In the genomic region with DNA sequence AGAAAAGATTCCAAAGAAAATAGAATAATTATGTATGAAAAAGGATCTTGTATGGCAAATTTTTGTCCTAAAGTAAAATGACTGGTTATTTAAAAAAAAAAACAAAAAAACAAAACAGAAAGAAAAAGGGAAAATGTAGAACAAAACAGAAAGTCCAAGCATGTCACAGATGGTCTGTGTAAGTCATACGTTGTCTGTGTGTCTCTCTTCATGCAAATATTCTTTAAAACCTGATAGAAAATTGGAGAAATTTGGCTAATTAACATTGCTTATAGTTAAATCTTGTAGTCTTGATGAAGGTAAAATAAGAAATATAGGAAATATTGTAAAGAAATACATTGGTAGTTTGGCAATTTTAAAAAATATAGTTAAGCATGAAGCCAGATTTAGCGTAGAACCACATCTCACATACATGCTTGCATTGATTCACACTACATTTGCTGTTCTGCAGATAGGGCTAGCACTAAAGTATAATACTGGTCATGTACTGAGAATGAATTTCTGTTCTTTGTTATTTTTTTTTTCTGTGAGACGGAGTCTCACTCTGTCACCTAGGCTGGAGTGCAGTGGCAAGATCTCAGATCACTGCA, we compare ENCODE assay signal across 17 cellular contexts. TPM values are rescaled to one million over a fixed set of nuclear protein-coding genes. Genes with fewer than 3 reads are reported as not detected.
DNase-seq lines count a peak whose midpoint lies in the region; ATAC-seq and TF ChIP-seq lines count a peak whose summit lies in the region.
"Had no signal": no experiment of that assay in that cellular context is flagged by ENCODE, and none has a peak within 500 bp of the region (broad histone marks: within the 10 kb centered on the region; RNA-seq: fewer than 3 reads in every experiment).

No MANE protein-coding gene starts in this region.

- CTCF ChIA-PET in SK-N-SH (lab: Yijun Ruan, JAX), result no interaction called here

- no peak overlapping the region for H2BK12ac ChIP-seq in neuronal stem cell (ENCODE audit: low read length)

- H3K9me2 ChIP-seq in SK-N-SH, result no peaks in the 10 kb centered on the region

- no peaks in the 10 kb centered on the region for H3K27me3 ChIP-seq in SK-N-SH (ENCODE audit: insufficient read depth)
- H3K27me3 ChIP-seq in NT2/D1 (ENCODE audit: insufficient read depth, insufficient read length), result no peaks in the 10 kb centered on the region
- H3K27me3 ChIP-seq in neuronal stem cell (ENCODE audit: control insufficient read depth in 3 of 3, insufficient read depth in 3 of 3, low read depth in 1 of 3, low read length in 3 of 3), result peaks cover 0 to 2% (median 0%) of the 10 kb centered on the region in 3 experiments
- H3K27me3 ChIP-seq in ascending aorta, result no peaks in the 10 kb centered on the region
- H3K27me3 ChIP-seq: ovary had no signal

- H3K36me3 Mint-ChIP-seq in osteocyte (ENCODE audit: unreplicated experiment), result peaks cover 5% of the 10 kb centered on the region

- H3K9ac ChIP-seq in SK-N-SH (no peak overlapping the region), NT2/D1 (ENCODE audit: insufficient read length, low read depth) (no peak overlapping the region), neuronal stem cell (ENCODE audit: low read depth, low read length, poor library complexity) (no peak overlapping the region)

- H3K9me3 Mint-ChIP-seq in osteocyte (ENCODE audit: unreplicated experiment), result peaks cover 15% of the 10 kb centered on the region

- no peak for DNase-seq in SK-N-SH
- peak; percentile 2 for DNase-seq in NT2/D1 (ENCODE audit: low read depth, low spot score)
- DNase-seq in dermis blood vessel endothelial cell, result peak; percentile 9
- peak; percentile 36 for DNase-seq in neuronal stem cell (ENCODE audit: low spot score)
- DNase-seq in glomerular visceral epithelial cell (ENCODE audit: extremely low spot score), result no peak
- DNase-seq in osteocyte (ENCODE audit: extremely low spot score, unreplicated experiment), result no peak
- DNase-seq in ascending aorta (ENCODE audit: low spot score in 2 of 2), result no peak
- DNase-seq: activated CD4-positive, CD25-positive, alpha-beta regulatory T cell; activated naive CD8-positive, alpha-beta T cell treated with anti-CD3 and anti-CD28 coated beads, Interleukin-2, amount 50 U/mL, for 24 hours; CD8-positive, alpha-beta memory T cell; central memory CD4-positive, alpha-beta T cell; NCI-H1092 treated with DMSO at 0.1 percent for 48 hours; NCI-H226; ovary; substantia nigra had no signal

- H3K27ac ChIP-seq in SK-N-SH (ENCODE audit: low read depth in 2 of 2, low read length in 1 of 2) (no peak overlapping the region), neuronal stem cell (replicated peaks; ENCODE audit: low read length) (no peak overlapping the region), ascending aorta (no peak overlapping the region)
- H3K27ac ChIP-seq: ovary had no signal

- TF ChIP-seq CTCF in SK-N-SH (IDR thresholded peaks at IDR 0.05), result no peak
- TF ChIP-seq CTCF in osteocyte (IDR thresholded peaks at IDR 0.05), result no peak
- TF ChIP-seq CTCF in ascending aorta (IDR thresholded peaks at IDR 0.05), result no peak

- H3K23ac ChIP-seq in neuronal stem cell (ENCODE audit: low read depth, low read length, poor library complexity), result no peak overlapping the region

- H3K27ac Mint-ChIP-seq in osteocyte (ENCODE audit: unreplicated experiment), result no peak overlapping the region
- H3K27ac Mint-ChIP-seq: activated naive CD8-positive, alpha-beta T cell treated with anti-CD3 and anti-CD28 coated beads, Interleukin-2, amount 50 U/mL, for 24 hours; CD8-positive, alpha-beta memory T cell had no signal

- no peak overlapping the region for H3K4me3 ChIP-seq in SK-N-SH (ENCODE audit: low read depth in 2 of 2, low read length in 1 of 2)
- no peak overlapping the region for H3K4me3 ChIP-seq in NT2/D1 (ENCODE audit: insufficient read length, low read depth)
- H3K4me3 ChIP-seq in neuronal stem cell (ENCODE audit: low read length in 2 of 2), result no peak overlapping the region
- H3K4me3 ChIP-seq in ascending aorta, result no peak overlapping the region
- H3K4me3 ChIP-seq: ovary had no signal

- H2AK5ac ChIP-seq in neuronal stem cell (ENCODE audit: low read depth, low read length), result no peak overlapping the region

- peaks cover 17% of the 10 kb centered on the region for H3K27me3 Mint-ChIP-seq in osteocyte (ENCODE audit: unreplicated experiment)

- peaks cover 14% of the 10 kb centered on the region for H3K9me3 ChIP-seq in SK-N-SH
- peaks cover 23% of the 10 kb centered on the region; the same call in 1 of the 2 replicates for H3K9me3 ChIP-seq in NT2/D1 (ENCODE audit: insufficient read depth, low read length)
- H3K9me3 ChIP-seq in neuronal stem cell (replicated peaks in 1 of 2; ENCODE audit: control insufficient read depth in 2 of 2, insufficient read depth in 1 of 2, low read depth in 1 of 2, low read length in 2 of 2), result peaks cover 13 to 21% of the 10 kb centered on the region in 2 donors
- H3K9me3 ChIP-seq in ascending aorta, result peaks cover 0 to 4% of the 10 kb centered on the region in 2 donors

- H3F3A ChIP-seq in SK-N-SH (replicated peaks; ENCODE audit: insufficient read depth), result no peaks in the 10 kb centered on the region

- H3K18ac ChIP-seq in neuronal stem cell (ENCODE audit: low read length), result no peak overlapping the region

- H2BK5ac ChIP-seq in neuronal stem cell (ENCODE audit: low read length), result no peak overlapping the region

- no peak overlapping the region for H4K8ac ChIP-seq in neuronal stem cell (ENCODE audit: low read depth, low read length)

- no peak overlapping the region for H2BK120ac ChIP-seq in neuronal stem cell (ENCODE audit: low read depth, low read length)

- no peak overlapping the region for H3K4me3 Mint-ChIP-seq in osteocyte (ENCODE audit: unreplicated experiment)
- H3K4me3 Mint-ChIP-seq: activated naive CD8-positive, alpha-beta T cell treated with anti-CD3 and anti-CD28 coated beads, Interleukin-2, amount 50 U/mL, for 24 hours; CD8-positive, alpha-beta memory T cell had no signal

- H3K4me2 ChIP-seq in SK-N-SH, result no peak overlapping the region
- no peak overlapping the region for H3K4me2 ChIP-seq in neuronal stem cell (ENCODE audit: insufficient read depth, low read length, poor library complexity, severe bottlenecking)

- no peak for ATAC-seq in SK-N-SH treated with all-trans-retinoic acid at 6 μM for 48 hours
- ATAC-seq: activated naive CD8-positive, alpha-beta T cell treated with anti-CD3 and anti-CD28 coated beads, Interleukin-2, amount 50 U/mL, for 24 hours; left lobe of liver had no signal

- no peaks in the 10 kb centered on the region for H3K79me2 ChIP-seq in SK-N-SH (ENCODE audit: insufficient read depth)

- no peak overlapping the region for H2AFZ ChIP-seq in SK-N-SH (ENCODE audit: low read depth)
- no peak overlapping the region for H2AFZ ChIP-seq in neuronal stem cell (ENCODE audit: low read length)

- no peaks in the 10 kb centered on the region for H4K20me1 ChIP-seq in SK-N-SH (ENCODE audit: insufficient read depth)

- H3K4me1 Mint-ChIP-seq in osteocyte (ENCODE audit: unreplicated experiment), result no peaks in the 10 kb centered on the region
- H3K4me1 Mint-ChIP-seq: activated naive CD8-positive, alpha-beta T cell treated with anti-CD3 and anti-CD28 coated beads, Interleukin-2, amount 50 U/mL, for 24 hours; CD8-positive, alpha-beta memory T cell had no signal

- H3K36me3 ChIP-seq in SK-N-SH (replicated peaks in 1 of 2; ENCODE audit: control insufficient read depth in 1 of 2, insufficient read depth in 2 of 2, low read length in 1 of 2) (no peaks in the 10 kb centered on the region), NT2/D1 (ENCODE audit: insufficient read depth, insufficient read length, low read length) (no peaks in the 10 kb centered on the region), neuronal stem cell (replicated peaks in 1 of 2; ENCODE audit: control insufficient read depth in 2 of 2, insufficient read depth in 2 of 2, low read length in 2 of 2) (no peaks in the 10 kb centered on the region), ascending aorta (no peaks in the 10 kb centered on the region)
- H3K36me3 ChIP-seq: ovary had no signal

- H3K79me1 ChIP-seq in neuronal stem cell (ENCODE audit: low read depth, low read length), result no peaks in the 10 kb centered on the region

- TF ChIP-seq RAD21 in SK-N-SH (IDR thresholded peaks at IDR 0.05; ENCODE audit: low read length), result no peak

- WGBS in SK-N-SH (ENCODE audit: low lambda C conversion rate), result 59% methylated on average over 3 of the region's 3 CpGs
- WGBS in neuronal stem cell (ENCODE audit: extremely low coverage in 2 of 2, insufficient read length in 2 of 2, insufficient replicate concordance in 1 of 2), 2 donors, result no CpG with 5 or more reads among the region's 3 CpGs

- H3K14ac ChIP-seq in neuronal stem cell (ENCODE audit: low read length), result no peak overlapping the region

- no peak overlapping the region for H2BK15ac ChIP-seq in neuronal stem cell (ENCODE audit: low read length)

- H4K91ac ChIP-seq in neuronal stem cell (ENCODE audit: low read depth, low read length, poor library complexity), result no peak overlapping the region

- H3K4me1 ChIP-seq in SK-N-SH (ENCODE audit: control insufficient read depth in 1 of 2, insufficient read depth in 2 of 2, low read depth in 1 of 2, low read length in 1 of 2) (no peaks in the 10 kb centered on the region), NT2/D1 (ENCODE audit: insufficient read depth, insufficient read length) (no peaks in the 10 kb centered on the region), neuronal stem cell (ENCODE audit: control insufficient read depth in 2 of 2, insufficient read depth in 1 of 2, low read depth in 1 of 2, low read length in 2 of 2) (no peaks in the 10 kb centered on the region), ascending aorta (no peaks in the 10 kb centered on the region)

- intact Hi-C loops in ascending aorta (cut with DNase I), result no loop called here

- TF ChIP-seq EP300 in SK-N-SH (IDR thresholded peaks at IDR 0.05; ENCODE audit: borderline replicate concordance in 1 of 2, low read depth in 1 of 2, low read length in 1 of 2), result no peak

- POLR2A ChIA-PET in SK-N-SH (lab: Yijun Ruan, JAX), result no interaction called here

- H3K4ac ChIP-seq in neuronal stem cell (ENCODE audit: low read length), result no peak overlapping the region

TF ChIP-seq in SK-N-SH treated with all-trans-retinoic acid at 6 μM for 48 hours, 23 proteins besides CTCF, POLR2A, EP300 and RAD21:
- TF ChIP-seq ZNF8 (CRISPR knock-in tag; IDR thresholded peaks at IDR 0.05) (no peak), ZC3H10 (CRISPR knock-in tag; IDR thresholded peaks at IDR 0.05) (no peak)
TF ChIP-seq in SK-N-SH treated with all-trans-retinoic acid at 6 μM for 48 hours: peak in this region for 0.

RNA-seq across cellular contexts. Expression of a gene that starts 58.4 kb away (rescaled TPM):
- polyA plus RNA-seq in SK-N-SH (2012; rRNA removed), result 5.5 and 8.6 TPM in 2 replicates
- polyA plus RNA-seq in SK-N-SH (2012; cell fraction: cytosol; rRNA removed), result 8.2 and 11.4 TPM in 2 replicates
- 4.0 and 4.8 TPM in 2 replicates for polyA plus RNA-seq in SK-N-SH (2012; cell fraction: nucleus; rRNA removed)
- total RNA-seq in dermis blood vessel endothelial cell (3.9 and 4.9 TPM in 2 replicates), osteocyte (3.9 and 4.9 TPM in 2 replicates), ascending aorta (1.7 TPM)
- polyA plus RNA-seq in neuronal stem cell (2013, experiment 1 of 2), result 5.5 TPM
- 5.7 TPM for polyA plus RNA-seq in neuronal stem cell (2013, experiment 2 of 2)

Comparison
In these comparisons a context has a peak if more than half of its experiments do, and no peak if none do; other contexts are left out.
1. DNase-seq: peak in NT2/D1 (single experiment), dermis blood vessel endothelial cell (single experiment) and neuronal stem cell (single experiment); none in SK-N-SH (single experiment), glomerular visceral epithelial cell (single experiment), osteocyte (single experiment) and ascending aorta (0 of 2).